In the genomic region with DNA sequence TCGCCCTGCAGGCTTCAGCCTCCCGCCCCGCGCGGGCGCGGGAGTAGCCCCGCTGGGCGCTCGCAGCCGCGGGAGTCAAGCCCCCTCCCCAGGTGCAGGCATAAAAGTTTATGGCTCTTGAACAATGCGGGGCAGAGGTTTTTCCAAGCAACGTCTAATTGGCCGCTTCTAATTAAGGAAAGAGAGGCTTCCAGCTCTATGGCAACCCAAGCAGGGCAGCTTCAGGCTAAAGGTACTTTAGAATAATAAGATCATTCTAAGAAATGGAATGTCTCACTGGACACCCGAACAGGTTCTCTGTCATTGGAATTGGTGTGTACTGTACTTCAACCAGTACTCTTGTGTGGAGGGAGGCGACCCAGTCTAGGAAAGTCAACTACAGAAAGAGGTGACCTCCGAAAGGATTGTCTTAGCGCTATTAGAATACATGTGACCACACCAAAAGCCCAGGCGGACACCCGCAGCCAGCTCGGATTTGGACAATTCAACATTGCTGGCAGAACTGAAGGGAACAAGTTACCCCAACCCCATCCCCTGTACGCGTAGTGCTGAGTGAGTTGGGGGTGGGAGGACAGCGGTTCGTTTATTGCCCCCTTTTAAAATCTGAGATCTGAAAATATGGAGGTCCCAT, we compare ENCODE assay signal across 9 cellular contexts. TPM values are rescaled to one million over a fixed set of nuclear protein-coding genes. Genes with fewer than 3 reads are reported as not detected.
DNase-seq lines count a peak whose midpoint lies in the region; ATAC-seq and TF ChIP-seq lines count a peak whose summit lies in the region.
"Had no signal": no experiment of that assay in that cellular context is flagged by ENCODE, and none has a peak within 500 bp of the region (broad histone marks: within the 10 kb centered on the region; RNA-seq: fewer than 3 reads in every experiment).

No MANE protein-coding gene starts in this region.

- no peaks in the 10 kb centered on the region for H3K9me3 Mint-ChIP-seq in T-helper 1 cell treated with Interleukin-12 subunit alpha and Interleukin-12 subunit beta and Interleukin-4 antibody, amounts not matched to agents 30 μg/mL and 1 μg/mL, for 36 hours

- no peak overlapping the region for H3K27ac Mint-ChIP-seq in T-helper 1 cell treated with Interleukin-12 subunit alpha and Interleukin-12 subunit beta and Interleukin-4 antibody, amounts not matched to agents 30 μg/mL and 1 μg/mL, for 36 hours

- H3K4me3 ChIP-seq in suprapubic skin = peak overlapping the region; percentile 52

- H3K36me3 Mint-ChIP-seq in T-helper 1 cell treated with Interleukin-12 subunit alpha and Interleukin-12 subunit beta and Interleukin-4 antibody, amounts not matched to agents 30 μg/mL and 1 μg/mL, for 36 hours (ENCODE audit: low read depth) = peaks cover 3% of the 10 kb centered on the region

- DNase-seq in T-helper 1 cell (no peak), left colon (no peak), suprapubic skin (ENCODE audit: low spot score in 2 of 2) (no peak), RPMI8226 (no peak), H4 (ENCODE audit: low spot score) (no peak)
- peak; percentile 22 to 56 for DNase-seq in activated T-cell treated with anti-CD3 and anti-CD28 coated beads, Interleukin-2, amount 50 U/mL, for 48 hours
- DNase-seq: activated CD4-positive, CD25-positive, alpha-beta regulatory T cell treated with anti-CD3 and anti-CD28 coated beads, Interleukin-2, amount 50 U/mL, for 72 hours had no signal

- no peaks in the 10 kb centered on the region for H3K9me3 ChIP-seq in suprapubic skin

- H3K4me1 ChIP-seq in suprapubic skin = peaks cover 55% of the 10 kb centered on the region

- no peak for TF ChIP-seq EP300 in suprapubic skin (IDR thresholded peaks at IDR 0.05)

- H3K4me3 Mint-ChIP-seq in T-helper 1 cell treated with Interleukin-12 subunit alpha and Interleukin-12 subunit beta and Interleukin-4 antibody, amounts not matched to agents 30 μg/mL and 1 μg/mL, for 36 hours = peak overlapping the region; percentile 25

- intact Hi-C loops in left colon (cut with DNase I, micrococcal nuclease) = no loop called here

- no peak overlapping the region for H3K27ac ChIP-seq in suprapubic skin

- ATAC-seq in left colon (peak; percentile 3), HG03045 (IDR thresholded peaks at IDR 0.05; ENCODE audit: unreplicated experiment) (no peak)

- no peak for TF ChIP-seq CTCF in suprapubic skin (IDR thresholded peaks at IDR 0.05)

- WGBS in suprapubic skin = 3% methylated on average over 23 of the region's 26 CpGs

- H3K27me3 ChIP-seq in suprapubic skin = peaks cover 97% of the 10 kb centered on the region

- TF ChIP-seq POLR2A in suprapubic skin (IDR thresholded peaks at IDR 0.05) = no peak

- peaks cover 49% of the 10 kb centered on the region for H3K27me3 Mint-ChIP-seq in T-helper 1 cell treated with Interleukin-12 subunit alpha and Interleukin-12 subunit beta and Interleukin-4 antibody, amounts not matched to agents 30 μg/mL and 1 μg/mL, for 36 hours (ENCODE audit: low read depth)

- peaks cover 10% of the 10 kb centered on the region for H3K4me1 Mint-ChIP-seq in T-helper 1 cell treated with Interleukin-12 subunit alpha and Interleukin-12 subunit beta and Interleukin-4 antibody, amounts not matched to agents 30 μg/mL and 1 μg/mL, for 36 hours (ENCODE audit: low read depth)

- H3K36me3 ChIP-seq in suprapubic skin = no peaks in the 10 kb centered on the region

RNA-seq across cellular contexts. Expression of a gene that starts 12.5 kb away (rescaled TPM):
- total RNA-seq in left colon (10 to 100 TPM; 51.1 to 53.6 TPM), suprapubic skin (1 to 10 TPM in 2 of 4 donors, under 1 TPM in 2; 0.49 to 3.3 (median 0.96) TPM)
- 0.06 TPM in 2 replicates for total RNA-seq in H4 (2014; rRNA removed; shearing (Covaris generic))

Comparison
In these comparisons a context has a peak if more than half of its experiments do, and no peak if none do; other contexts are left out.
1. DNase-seq: peak in activated T-cell treated with anti-CD3 and anti-CD28 coated beads, Interleukin-2, amount 50 U/mL, for 48 hours (2 of 2); none in T-helper 1 cell (0 of 5), left colon (0 of 2), suprapubic skin (0 of 2), RPMI8226 (single experiment) and H4 (single experiment).
2. RNA of a gene that starts 12.5 kb away (total RNA-seq): 51.1 to 53.6 TPM in left colon; 0.49 to 3.3 TPM in suprapubic skin and 0.06 TPM in H4; every median in the first group is over 10 times any median in the second.